Comparison of ENCODE assay signal across 13 cellular contexts in genomic region chr15:74770211-74770892, GRCh38. TPM values are rescaled to one million over a fixed set of nuclear protein-coding genes. Genes with fewer than 3 reads are reported as not detected.
"Had no signal": no experiment of that assay in that cellular context is flagged by ENCODE, and none has a peak within 500 bp of the region (broad histone marks: within the 10 kb centered on the region; RNA-seq: fewer than 3 reads in every experiment).

No MANE protein-coding gene starts in this region.

- H3K27ac Mint-ChIP-seq: activated CD8-positive, alpha-beta T cell treated with anti-CD3 and anti-CD28 coated beads for 36 hours had no signal

- H3K4me1 ChIP-seq: uterus had no signal

- H3K27ac ChIP-seq: tibial nerve, uterus had no signal

- H3K36me3 Mint-ChIP-seq: activated naive CD4-positive, alpha-beta T cell treated with anti-CD3 and anti-CD28 coated beads, Interleukin-2, amount 50 U/mL, for 72 hours had no signal

- H3K27me3 ChIP-seq: uterus had no signal

- H3K4me3 Mint-ChIP-seq: activated CD4-positive, alpha-beta T cell treated with anti-CD3 and anti-CD28 coated beads for 36 hours; activated CD8-positive, alpha-beta T cell treated with anti-CD3 and anti-CD28 coated beads for 36 hours; activated T-cell treated with anti-CD3 and anti-CD28 coated beads, Interleukin-2, amount 50 U/mL, for 4 hours had no signal

- H3K9me3 ChIP-seq: tibial nerve, uterus had no signal

- H3K27me3 Mint-ChIP-seq: activated CD8-positive, alpha-beta T cell treated with anti-CD3 and anti-CD28 coated beads for 36 hours had no signal

- H3K4me3 ChIP-seq: lung, tibial nerve, uterus had no signal

- H3K36me3 ChIP-seq: tibial nerve, uterus had no signal

RNA-seq across cellular contexts. Expression of gene CYP1A2, which starts 21.7 kb away (rescaled TPM):
- total RNA-seq: activated CD4-positive, alpha-beta T cell treated with anti-CD3 and anti-CD28 coated beads for 36 hours; activated CD8-positive, alpha-beta T cell treated with anti-CD3 and anti-CD28 coated beads for 36 hours; activated naive CD4-positive, alpha-beta T cell treated with anti-CD3 and anti-CD28 coated beads, Interleukin-2, amount 50 U/mL, for 72 hours; cardiac septum; left colon; myocyte; posterior vena cava; skeletal muscle tissue; subcutaneous adipose tissue; tibial nerve; uterus had no signal

RNA-seq across cellular contexts. Expression of gene LMAN1L, which starts 42.3 kb away (rescaled TPM):
- total RNA-seq: myocyte, posterior vena cava, skeletal muscle tissue, subcutaneous adipose tissue had no signal

RNA-seq across cellular contexts. Expression of gene CYP1A1, which starts 45.0 kb away (rescaled TPM):
- total RNA-seq: myocyte, skeletal muscle tissue had no signal

RNA-seq across cellular contexts. Expression of gene CPLX3, which starts 56.1 kb away (rescaled TPM):
- total RNA-seq: lung, myocyte, posterior vena cava, skeletal muscle tissue, subcutaneous adipose tissue, tibial nerve, uterus had no signal
